Comparison of ENCODE assay signal across 28 cellular contexts in the genomic region with DNA sequence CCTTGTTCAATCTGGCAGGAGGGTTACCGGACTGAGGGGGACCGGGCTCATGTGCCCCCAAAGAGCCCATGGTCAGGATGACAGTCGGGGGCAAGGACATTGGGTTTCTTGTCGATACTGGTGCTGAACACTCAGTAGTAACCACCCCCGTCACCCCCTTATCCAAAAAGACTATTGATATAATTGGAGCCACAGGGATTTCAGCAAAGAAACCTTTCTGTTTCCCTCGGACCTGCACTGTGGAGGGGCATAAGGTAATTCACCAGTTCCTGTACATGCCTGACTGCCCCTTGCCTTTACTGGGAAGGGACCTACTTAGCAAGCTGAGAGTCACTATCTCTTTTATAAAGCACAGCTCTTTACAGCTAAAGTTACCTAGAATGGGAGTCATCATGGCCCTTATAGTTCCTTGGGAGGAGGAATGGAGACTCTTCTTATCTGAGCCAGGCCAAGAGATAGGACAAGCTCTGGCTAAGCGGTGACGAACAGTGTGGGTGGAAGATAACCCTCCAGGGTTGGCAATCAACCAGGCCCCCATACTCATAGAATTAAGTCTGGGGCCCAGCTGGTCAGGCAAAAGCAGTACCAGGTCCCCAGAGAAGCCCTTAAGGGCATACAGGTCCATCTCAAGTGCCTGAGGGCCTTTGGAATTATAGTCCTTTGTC.
"Had no signal": no experiment of that assay in that cellular context is flagged by ENCODE, and none has a peak within 500 bp of the region (broad histone marks: within the 10 kb centered on the region; RNA-seq: fewer than 3 reads in every experiment).

No MANE protein-coding gene starts in this region.

- H3K36me3 Mint-ChIP-seq: mesothelial cell of epicardium; natural killer cell treated with Interleukin-12 subunit alpha and Interleukin-12 subunit beta and Interleukin-15 and Interleukin-18, amount 100 ng/mL, for 72 hours; stimulated activated memory B cell treated with anti-CD40 and anti-IgM and Interleukin-4, amounts not matched to agents 10 μg/mL and 1 μg/mL and 100 μg/mL, for 72 hours; type B pancreatic cell had no signal

- H3K4me1 ChIP-seq: left lung, lower lobe of right lung, pancreas, psoas muscle, right lobe of liver, tibial nerve, uterus had no signal

- H3K9me3 ChIP-seq: pancreas, psoas muscle, right lobe of liver, uterus had no signal

- H3K36me3 ChIP-seq: left lung, lower lobe of right lung, pancreas, right lobe of liver, tibial nerve, uterus had no signal

- H3K27me3 Mint-ChIP-seq: naive B cell; natural killer cell treated with Interleukin-12 subunit alpha and Interleukin-12 subunit beta and Interleukin-15 and Interleukin-18, amount 100 ng/mL, for 72 hours; stimulated activated memory B cell treated with anti-CD40 and anti-IgM and Interleukin-4, amounts not matched to agents 10 μg/mL and 1 μg/mL and 100 μg/mL, for 72 hours; stimulated activated naive CD8-positive, alpha-beta T cell treated with anti-CD3 and anti-CD28 coated beads, Interleukin-15, amount 100 ng/mL, for 72 hours had no signal

- H3K27me3 ChIP-seq: left lung, pancreas, right lobe of liver, tibial nerve, uterus had no signal

- H3K27ac ChIP-seq: left lung, lower lobe of right lung, pancreas, psoas muscle, right lobe of liver, tibial nerve, uterus had no signal

- H3K4me1 Mint-ChIP-seq: immature natural killer cell; mesothelial cell of epicardium; naive B cell; stimulated activated memory B cell treated with anti-CD40 and anti-IgM and Interleukin-4, amounts not matched to agents 10 μg/mL and 1 μg/mL and 100 μg/mL, for 72 hours; stimulated activated naive CD8-positive, alpha-beta T cell treated with anti-CD3 and anti-CD28 coated beads, Interleukin-15, amount 100 ng/mL, for 72 hours had no signal

- DNase-seq: hypothalamus; immature natural killer cell; kidney; left colon; left lung; lower lobe of right lung; mammary epithelial cell; mesendoderm; naive B cell; pancreas; posterior cingulate gyrus; psoas muscle; right lobe of liver; stimulated activated CD4-positive, alpha-beta T cell treated with anti-CD3 and anti-CD28 coated beads, Interleukin-1b, Interleukin-23, amount 100 ng/mL, for 48 hours; stimulated activated CD4-positive, alpha-beta T cell treated with anti-CD3 and anti-CD28 coated beads, Interleukin-2, amount 100 ng/mL, for 48 hours; stimulated activated CD4-positive, alpha-beta T cell treated with anti-CD3 and anti-CD28 coated beads, Interleukin-4, amount 100 ng/mL, for 4 hours; stimulated activated CD8-positive, alpha-beta memory T cell treated with anti-CD3 and anti-CD28 coated beads, Interleukin-4, amount 100 ng/mL, for 48 hours; stimulated activated naive CD4-positive, alpha-beta T cell treated with Interleukin-2 at 50 U/mL for 16 hours; stimulated activated naive CD8-positive, alpha-beta T cell treated with anti-CD3 and anti-CD28 coated beads, Interleukin-15, amount 100 ng/mL, for 72 hours; substantia nigra; uterus had no signal

- H3K4me2 ChIP-seq: smooth muscle cell had no signal

- H3K4me3 Mint-ChIP-seq: immature natural killer cell; mesothelial cell of epicardium; naive B cell; natural killer cell treated with Interleukin-12 subunit alpha and Interleukin-12 subunit beta and Interleukin-15 and Interleukin-18, amount 100 ng/mL, for 72 hours; stimulated activated memory B cell treated with anti-CD40 and anti-IgM and Interleukin-4, amounts not matched to agents 10 μg/mL and 1 μg/mL and 100 μg/mL, for 72 hours; stimulated activated naive CD8-positive, alpha-beta T cell treated with anti-CD3 and anti-CD28 coated beads, Interleukin-15, amount 100 ng/mL, for 72 hours; type B pancreatic cell had no signal

- H3K27ac Mint-ChIP-seq: mesothelial cell of epicardium; natural killer cell treated with Interleukin-12 subunit alpha and Interleukin-12 subunit beta and Interleukin-15 and Interleukin-18, amount 100 ng/mL, for 72 hours; stimulated activated memory B cell treated with anti-CD40 and anti-IgM and Interleukin-4, amounts not matched to agents 10 μg/mL and 1 μg/mL and 100 μg/mL, for 72 hours; stimulated activated naive CD8-positive, alpha-beta T cell treated with anti-CD3 and anti-CD28 coated beads, Interleukin-15, amount 100 ng/mL, for 72 hours; type B pancreatic cell had no signal

- FAIRE-seq: islet of Langerhans, kidney, pancreas had no signal

- H3K4me3 ChIP-seq: left lung, lower lobe of right lung, pancreas, psoas muscle, right lobe of liver, smooth muscle cell, tibial nerve, uterus had no signal

- ATAC-seq: left colon; left lung; lower lobe of right lung; natural killer cell treated with Interleukin-12 subunit alpha and Interleukin-12 subunit beta and Interleukin-15 and Interleukin-18, amount 100 ng/mL, for 72 hours; pancreas; psoas muscle; right lobe of liver; stimulated activated memory B cell treated with anti-CD40 and anti-IgM and Interleukin-4, amounts not matched to agents 10 μg/mL and 1 μg/mL and 100 μg/mL, for 72 hours; stimulated activated naive CD8-positive, alpha-beta T cell treated with anti-CD3 and anti-CD28 coated beads, Interleukin-15, amount 100 ng/mL, for 72 hours had no signal
